In genomic region chr1:240337795-240338194, GRCh38 we compare ENCODE assay signal across 12 cellular contexts.
DNase-seq lines count a peak whose midpoint lies in the region; ATAC-seq and TF ChIP-seq lines count a peak whose summit lies in the region.
"Had no signal": no experiment of that assay in that cellular context is flagged by ENCODE, and none has a peak within 500 bp of the region (broad histone marks: within the 10 kb centered on the region; RNA-seq: fewer than 3 reads in every experiment).

No MANE protein-coding gene starts in this region.

- no peak overlapping the region for H2AFZ ChIP-seq in MM.1S (ENCODE audit: low read length)

- no peak for TF ChIP-seq CTCF in epithelial cell of proximal tubule (conservative IDR thresholded peaks at IDR 0.05; ENCODE audit: low read depth, low read length)
- TF ChIP-seq CTCF in nephron progenitor cell (IDR thresholded peaks at IDR 0.05) = no peak
- no peak for TF ChIP-seq CTCF in MM.1S (IDR thresholded peaks at IDR 0.05; ENCODE audit: low read length)

- H3K4me3 ChIP-seq in MG63 (no peak overlapping the region), epithelial cell of proximal tubule (ENCODE audit: low read depth, low read length) (no peak overlapping the region), MM.1S (ENCODE audit: low read length) (no peak overlapping the region)
- H3K4me3 ChIP-seq: skin epidermis had no signal

- DNase-seq in AG08396 (ENCODE audit: low spot score) (peak; percentile 65), MG63 (peak; percentile 62), epithelial cell of proximal tubule (ENCODE audit: low read depth) (peak; percentile 45), nephron progenitor cell (no peak), dermis blood vessel endothelial cell (no peak), NCI-H446 (lab: John Stamatoyannopoulos, UW) (no peak), MM.1S (no peak)
- no peak for DNase-seq in activated CD8-positive, alpha-beta T cell treated with anti-CD3 and anti-CD28 coated beads, Interleukin-2, amount 10 ng/mL, durations not matched to agents 7 days and 5 days
- DNase-seq: activated CD8-positive, alpha-beta memory T cell treated with anti-CD3 and anti-CD28 coated beads, Interleukin-2, amount 50 U/mL, for 4 hours; NCI-H1092 had no signal

- H3K36me3 Mint-ChIP-seq in nephron progenitor cell (ENCODE audit: low read depth) = no peaks in the 10 kb centered on the region
- H3K36me3 Mint-ChIP-seq in activated CD8-positive, alpha-beta T cell treated with anti-CD3 and anti-CD28 coated beads, Interleukin-2, amount 10 ng/mL, durations not matched to agents 7 days and 5 days (ENCODE audit: low read depth) = no peaks in the 10 kb centered on the region

- CTCF ChIA-PET in activated CD8-positive, alpha-beta T cell treated with anti-CD3 and anti-CD28 coated beads, Interleukin-2, amount 10 ng/mL, durations not matched to agents 7 days and 5 days (lab: Charles Lee) = no interaction called here

- no peaks in the 10 kb centered on the region for H3K9me2 ChIP-seq in MM.1S (replicated peaks; ENCODE audit: insufficient read depth, low read length)

- no peak overlapping the region for H3K27ac ChIP-seq in MM.1S (ENCODE audit: low read length)
- H3K27ac ChIP-seq: C4-2B had no signal

- H3K9me3 ChIP-seq in MG63 (no peaks in the 10 kb centered on the region), MM.1S (replicated peaks; ENCODE audit: insufficient read depth, low read length) (no peaks in the 10 kb centered on the region)

- no peaks in the 10 kb centered on the region for H3K4me1 ChIP-seq in MM.1S (ENCODE audit: low read length)

- POLR2A ChIA-PET in activated CD8-positive, alpha-beta T cell treated with anti-CD3 and anti-CD28 coated beads, Interleukin-2, amount 10 ng/mL, durations not matched to agents 7 days and 5 days (lab: Charles Lee) = no interaction called here

- H3K9ac ChIP-seq in MM.1S (ENCODE audit: low read length) = no peak overlapping the region

- no peaks in the 10 kb centered on the region for H3K9me3 Mint-ChIP-seq in nephron progenitor cell
- no peaks in the 10 kb centered on the region for H3K9me3 Mint-ChIP-seq in activated CD8-positive, alpha-beta T cell treated with anti-CD3 and anti-CD28 coated beads, Interleukin-2, amount 10 ng/mL, durations not matched to agents 7 days and 5 days (ENCODE audit: insufficient read depth)

- peak overlapping the region; percentile 6 for H3K27ac Mint-ChIP-seq in nephron progenitor cell
- no peak overlapping the region for H3K27ac Mint-ChIP-seq in activated CD8-positive, alpha-beta T cell treated with anti-CD3 and anti-CD28 coated beads, Interleukin-2, amount 10 ng/mL, durations not matched to agents 7 days and 5 days

- no peak overlapping the region for H3K4me3 Mint-ChIP-seq in nephron progenitor cell
- H3K4me3 Mint-ChIP-seq in activated CD8-positive, alpha-beta T cell treated with anti-CD3 and anti-CD28 coated beads, Interleukin-2, amount 10 ng/mL, durations not matched to agents 7 days and 5 days = no peak overlapping the region

- no peaks in the 10 kb centered on the region for H4K20me1 ChIP-seq in MM.1S (ENCODE audit: insufficient read depth, low read length)

- H3K27me3 Mint-ChIP-seq in nephron progenitor cell (ENCODE audit: low read depth, poor library complexity) = no peaks in the 10 kb centered on the region
- no peaks in the 10 kb centered on the region for H3K27me3 Mint-ChIP-seq in activated CD8-positive, alpha-beta T cell treated with anti-CD3 and anti-CD28 coated beads, Interleukin-2, amount 10 ng/mL, durations not matched to agents 7 days and 5 days (ENCODE audit: low read depth)

- no peaks in the 10 kb centered on the region for H3K79me2 ChIP-seq in MM.1S (ENCODE audit: low read length)

- no peak overlapping the region for H3K4me2 ChIP-seq in MM.1S (ENCODE audit: low read depth, low read length)

- H3K4me1 Mint-ChIP-seq in nephron progenitor cell = peaks cover 8% of the 10 kb centered on the region
- no peaks in the 10 kb centered on the region for H3K4me1 Mint-ChIP-seq in activated CD8-positive, alpha-beta T cell treated with anti-CD3 and anti-CD28 coated beads, Interleukin-2, amount 10 ng/mL, durations not matched to agents 7 days and 5 days (ENCODE audit: low read depth)

- no peaks in the 10 kb centered on the region for H3K27me3 ChIP-seq in MG63
- no peaks in the 10 kb centered on the region for H3K27me3 ChIP-seq in MM.1S (replicated peaks; ENCODE audit: insufficient read depth, low read length)

- ATAC-seq in activated CD8-positive, alpha-beta T cell treated with anti-CD3 and anti-CD28 coated beads, Interleukin-2, amount 10 ng/mL, durations not matched to agents 7 days and 5 days = no peak

- H3K36me3 ChIP-seq in MG63 = peaks cover 34% of the 10 kb centered on the region
- no peaks in the 10 kb centered on the region for H3K36me3 ChIP-seq in MM.1S (replicated peaks; ENCODE audit: insufficient read depth, low read length)

- no peaks in the 10 kb centered on the region for H3F3A ChIP-seq in MM.1S (ENCODE audit: insufficient read depth, low read length)

Comparison
In these comparisons a context has a peak if more than half of its experiments do, and no peak if none do; other contexts are left out.
1. DNase-seq: peak in AG08396 (single experiment), MG63 (single experiment) and epithelial cell of proximal tubule (single experiment); none in nephron progenitor cell (single experiment), dermis blood vessel endothelial cell (single experiment), NCI-H446 (0 of 2), activated CD8-positive, alpha-beta T cell treated with anti-CD3 and anti-CD28 coated beads, Interleukin-2, amount 10 ng/mL, durations not matched to agents 7 days and 5 days (single experiment) and MM.1S (single experiment).